28 cellular contexts compared by ENCODE assay signal in genomic region chr22:24049211-24049610, GRCh38. TPM values are rescaled to one million over a fixed set of nuclear protein-coding genes. Genes with fewer than 3 reads are reported as not detected.
DNase-seq lines count a peak whose midpoint lies in the region; ATAC-seq and TF ChIP-seq lines count a peak whose summit lies in the region.
"Had no signal": no experiment of that assay in that cellular context is flagged by ENCODE, and none has a peak within 500 bp of the region (broad histone marks: within the 10 kb centered on the region; RNA-seq: fewer than 3 reads in every experiment).

No MANE protein-coding gene starts in this region.

- H3K4me3 Mint-ChIP-seq in activated T-helper 17 cell treated with anti-CD3 and anti-CD28 coated beads, Interleukin-2, amount 50 U/mL, for 72 hours = no peak overlapping the region
- H3K4me3 Mint-ChIP-seq: IgD-negative memory B cell had no signal

- H3K36me3 ChIP-seq in left ventricle myocardium inferior (peaks cover 71% of the 10 kb centered on the region), psoas muscle (ENCODE audit: insufficient read depth in 1 of 2, low read depth in 1 of 2) (peaks cover 0 to 94% of the 10 kb centered on the region in 2 donors)

- H3K27me3 ChIP-seq in right cardiac atrium (ENCODE audit: control insufficient read depth, insufficient read depth) = no peaks in the 10 kb centered on the region
- no peaks in the 10 kb centered on the region for H3K27me3 ChIP-seq in left ventricle myocardium inferior (ENCODE audit: low read depth)
- no peaks in the 10 kb centered on the region for H3K27me3 ChIP-seq in psoas muscle (ENCODE audit: insufficient read depth in 3 of 3, low read length in 2 of 3)
- H3K27me3 ChIP-seq: BLaER1 treated with 17β-estradiol and CSF1 and Interleukin-3, amounts not matched to agents 10 nM and 100 nM had no signal

- H3K36me3 Mint-ChIP-seq in activated T-helper 17 cell treated with anti-CD3 and anti-CD28 coated beads, Interleukin-2, amount 50 U/mL, for 72 hours (ENCODE audit: low read depth) = peaks cover 92% of the 10 kb centered on the region

- no peaks in the 10 kb centered on the region for H3K9me3 Mint-ChIP-seq in activated T-helper 17 cell treated with anti-CD3 and anti-CD28 coated beads, Interleukin-2, amount 50 U/mL, for 72 hours
- H3K9me3 Mint-ChIP-seq: CD4-positive, alpha-beta memory T cell; IgD-negative memory B cell had no signal

- 95% methylated on average over 5 of the region's 5 CpGs for WGBS in right cardiac atrium
- WGBS in psoas muscle, 3 donors = 91 to 96% (median 91%) methylated on average over 5 of the region's 5 CpGs

- no peaks in the 10 kb centered on the region for H3K27me3 Mint-ChIP-seq in activated T-helper 17 cell treated with anti-CD3 and anti-CD28 coated beads, Interleukin-2, amount 50 U/mL, for 72 hours
- H3K27me3 Mint-ChIP-seq: CD4-positive, alpha-beta memory T cell; IgD-negative memory B cell had no signal

- peak overlapping the region; percentile 56 for H3K27ac Mint-ChIP-seq in activated T-helper 17 cell treated with anti-CD3 and anti-CD28 coated beads, Interleukin-2, amount 50 U/mL, for 72 hours
- H3K27ac Mint-ChIP-seq: IgD-negative memory B cell had no signal

- H3K27ac ChIP-seq in right cardiac atrium (ENCODE audit: low read length) (no peak overlapping the region), left ventricle myocardium inferior (replicated peaks) (peak overlapping the region; percentile 57), psoas muscle (no peak overlapping the region)
- H3K27ac ChIP-seq: A549; BLaER1 treated with 17β-estradiol and CSF1 and Interleukin-3, amounts not matched to agents 10 nM and 100 nM; HL-60; KMS-11; PC-9 had no signal

- H3K4me1 ChIP-seq in right cardiac atrium (ENCODE audit: control insufficient read depth, insufficient read depth, low read length) = peaks cover 4% of the 10 kb centered on the region
- H3K4me1 ChIP-seq in left ventricle myocardium inferior = peaks cover 25% of the 10 kb centered on the region
- H3K4me1 ChIP-seq in psoas muscle = no peaks in the 10 kb centered on the region
- H3K4me1 ChIP-seq: A549 had no signal

- H3K9me3 ChIP-seq in right cardiac atrium (ENCODE audit: control insufficient read depth, low read length) = no peaks in the 10 kb centered on the region
- no peaks in the 10 kb centered on the region for H3K9me3 ChIP-seq in left ventricle myocardium inferior (replicated peaks)
- H3K9me3 ChIP-seq in psoas muscle = no peaks in the 10 kb centered on the region
- H3K9me3 ChIP-seq: A549; BLaER1 treated with 17β-estradiol and CSF1 and Interleukin-3, amounts not matched to agents 10 nM and 100 nM had no signal

- TF ChIP-seq CTCF in left ventricle myocardium inferior (IDR thresholded peaks at IDR 0.05; ENCODE audit: borderline replicate concordance) (no peak), psoas muscle (IDR thresholded peaks at IDR 0.05) (no peak)

- H3K4me1 Mint-ChIP-seq in activated T-helper 17 cell treated with anti-CD3 and anti-CD28 coated beads, Interleukin-2, amount 50 U/mL, for 72 hours = no peaks in the 10 kb centered on the region

- intact Hi-C loops in Right ventricle myocardium superior (cut with DNase I) = no loop called here
- intact Hi-C loops in right cardiac atrium (cut with DNase I) = no loop called here
- intact Hi-C loops in left ventricle myocardium inferior (cut with micrococcal nuclease) = no loop called here
- intact Hi-C loops in psoas muscle (cut with DNase I) = no loop called here

- no peak for DNase-seq in Right ventricle myocardium superior
- DNase-seq in right cardiac atrium = no peak
- DNase-seq in left ventricle myocardium inferior = no peak
- no peak for DNase-seq in dermis blood vessel endothelial cell
- no peak for DNase-seq in activated CD4-positive, alpha-beta T cell treated with anti-CD3 and anti-CD28 coated beads for 48 hours
- no peak for DNase-seq in psoas muscle
- DNase-seq: AML-193; CD4-positive, alpha-beta memory T cell; COR-L47; GDM1; GOT3; HCEC 1CT; MM.1S; NCI-H2029; NCI-H446; NCI-H524 treated with DMSO at 0.1 percent for 48 hours; NCI-H774; NK-92 treated with Interleukin-12 subunit alpha and Interleukin-12 subunit beta, amount 100 ng/mL, for 24 hours; PC-9; SHP77 had no signal

- peak; percentile 77 for ATAC-seq in Right ventricle myocardium superior (ENCODE audit: poor library complexity)
- ATAC-seq in right cardiac atrium = no peak
- ATAC-seq in activated T-helper 17 cell treated with anti-CD3 and anti-CD28 coated beads, Interleukin-2, amount 50 U/mL, for 72 hours (replicated peaks) = no peak
- no peak for ATAC-seq in psoas muscle
- ATAC-seq: A549 had no signal

- H3K4me3 ChIP-seq in right cardiac atrium (ENCODE audit: low read length) (no peak overlapping the region), left ventricle myocardium inferior (no peak overlapping the region), psoas muscle (no peak overlapping the region)
- H3K4me3 ChIP-seq: A549; BLaER1 treated with 17β-estradiol and CSF1 and Interleukin-3, amounts not matched to agents 10 nM and 100 nM; PC-9 had no signal

RNA-seq across cellular contexts. Expression of gene CABIN1, which starts 38.1 kb away (rescaled TPM):
- total RNA-seq in Right ventricle myocardium superior = 37.4 TPM
- 10 to 100 TPM; 34.7 to 48.6 (median 46.0) TPM for total RNA-seq in right cardiac atrium
- polyA plus RNA-seq in right cardiac atrium = 31.8 TPM
- 10 to 100 TPM; 98.0 to 99.4 TPM for total RNA-seq in activated T-helper 17 cell treated with anti-CD3 and anti-CD28 coated beads, Interleukin-2, amount 50 U/mL, for 72 hours
- total RNA-seq in left ventricle myocardium inferior = 46.9 TPM
- 35.7 and 50.2 TPM in 2 replicates for total RNA-seq in dermis blood vessel endothelial cell
- total RNA-seq in psoas muscle = 10 to 100 TPM; 14.9 to 23.8 (median 21.1) TPM
- polyA plus RNA-seq in psoas muscle = 10 to 100 TPM; 10.5 to 14.1 (median 14.0) TPM

RNA-seq across cellular contexts. Expression of gene GSTT4, which starts 44.0 kb away (rescaled TPM):
- total RNA-seq in Right ventricle myocardium superior (not detected), right cardiac atrium (not detected), left ventricle myocardium inferior (not detected), dermis blood vessel endothelial cell (not detected in 2 replicates), psoas muscle (not detected)
- polyA plus RNA-seq in right cardiac atrium (not detected), psoas muscle (not detected)
- not detected for total RNA-seq in activated T-helper 17 cell treated with anti-CD3 and anti-CD28 coated beads, Interleukin-2, amount 50 U/mL, for 72 hours
- total RNA-seq: CD4-positive, alpha-beta memory T cell; PC-9; RPMI7951; SK-MEL-5 had no signal
- polyA plus RNA-seq: A549; CD4-positive, alpha-beta memory T cell; IgD-negative memory B cell had no signal
